8 cellular contexts compared by ENCODE assay signal in the genomic region with DNA sequence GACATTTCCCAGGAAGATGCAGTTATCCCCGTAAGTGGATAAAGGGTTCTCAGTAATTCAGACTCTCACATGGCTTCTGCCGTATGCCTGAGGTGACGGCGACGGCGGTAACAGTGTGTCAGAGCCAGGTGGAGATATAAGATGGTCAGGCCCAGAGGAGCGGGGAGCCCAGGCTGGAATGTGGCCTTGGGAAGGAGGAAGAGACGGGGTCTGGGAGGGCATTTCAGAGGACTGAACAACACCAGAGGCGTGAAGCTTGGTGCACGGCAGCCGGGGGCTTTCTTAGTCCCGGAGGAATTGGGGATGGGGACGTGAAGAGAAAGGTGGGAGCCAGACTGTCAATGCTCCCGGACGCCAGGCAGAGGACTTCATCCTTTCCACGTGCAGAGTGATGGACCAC. TPM values are rescaled to one million over a fixed set of nuclear protein-coding genes. Genes with fewer than 3 reads are reported as not detected.
A peak's percentile ranks its signal among the peaks of the same experiment; 100 is the strongest.
DNase-seq lines count a peak whose midpoint lies in the region; ATAC-seq and TF ChIP-seq lines count a peak whose summit lies in the region.

No MANE protein-coding gene starts in this region.

- peaks cover under 1% of the 10 kb centered on the region; the same call in 1 of the 2 replicates for H3K36me3 ChIP-seq in GM23248 (ENCODE audit: low read depth)
- H3K36me3 ChIP-seq in skeletal muscle satellite cell (ENCODE audit: insufficient read depth, low read length) = peaks cover 47% of the 10 kb centered on the region

- no peaks in the 10 kb centered on the region for H4K20me1 ChIP-seq in GM23248 (ENCODE audit: insufficient read depth)

- H3K27me3 ChIP-seq in GM23248 (replicated peaks; ENCODE audit: insufficient read depth) (no peaks in the 10 kb centered on the region), skeletal muscle satellite cell (ENCODE audit: control insufficient read depth, insufficient read depth, low read length) (no peaks in the 10 kb centered on the region)

- in situ Hi-C loops in GM23248 (cut with MboI) = no loop called here

- no peaks in the 10 kb centered on the region for H3K9me3 ChIP-seq in GM23248 (ENCODE audit: low read depth)
- no peaks in the 10 kb centered on the region for H3K9me3 ChIP-seq in skeletal muscle satellite cell (replicated peaks; ENCODE audit: low read length)

- TF ChIP-seq POLR2A in lower leg skin (IDR thresholded peaks at IDR 0.05) = no peak

- H3K4me3 ChIP-seq in GM23248 (peak overlapping the region; percentile 85), foreskin fibroblast (ENCODE audit: low read depth in 1 of 2, low read length in 2 of 2) (peak overlapping the region; percentile 93 to 97), skeletal muscle satellite cell (ENCODE audit: low read length) (peak overlapping the region; percentile 80), lower leg skin (ENCODE audit: low read depth, poor library complexity, severe bottlenecking) (no peak overlapping the region)

- 27 to 34% methylated on average over 16 of the region's 16 CpGs for WGBS in GM23248 (ENCODE audit: low coverage in 1 of 2, low lambda C conversion rate in 2 of 2, missing lambda C conversion rate in 2 of 2), 2 experiments
- WGBS in lower leg skin, 2 donors = 37 to 46% methylated on average over 16 of the region's 16 CpGs

- ATAC-seq in HG03457 (IDR thresholded peaks at IDR 0.05; ENCODE audit: unreplicated experiment) (no peak), HG03025 (IDR thresholded peaks at IDR 0.05; ENCODE audit: low FRiP score, unreplicated experiment) (no peak)

- no peak for TF ChIP-seq CTCF in VCaP (conservative IDR thresholded peaks at IDR 0.05)
- no peak for TF ChIP-seq CTCF in foreskin fibroblast (IDR thresholded peaks at IDR 0.05; ENCODE audit: low read depth, low read length)
- no peak for TF ChIP-seq CTCF in lower leg skin (IDR thresholded peaks at IDR 0.05)

- peaks cover 74% of the 10 kb centered on the region for H3K79me2 ChIP-seq in GM23248 (ENCODE audit: insufficient read depth)

- peak overlapping the region; percentile 89 for H3K9ac ChIP-seq in GM23248
- peak overlapping the region; percentile 86 for H3K9ac ChIP-seq in skeletal muscle satellite cell (ENCODE audit: low read depth, low read length)

- no peak overlapping the region for H2AFZ ChIP-seq in GM23248

- DNase-seq in GM23248 (peak; percentile 35), foreskin fibroblast (no peak), lower leg skin (ENCODE audit: low spot score in 2 of 2) (no peak), HuH-7 (ENCODE audit: low spot score) (no peak)

- H3K4me1 ChIP-seq in GM23248 (ENCODE audit: insufficient read depth) (peaks cover 11% of the 10 kb centered on the region), skeletal muscle satellite cell (ENCODE audit: control insufficient read depth, insufficient read depth, low read length) (peaks cover 30% of the 10 kb centered on the region)

- H3K4me2 ChIP-seq in GM23248 (ENCODE audit: unreplicated experiment) (peak overlapping the region; percentile 98), skeletal muscle satellite cell (ENCODE audit: low read length) (peak overlapping the region; percentile 95)

- no peaks in the 10 kb centered on the region for H3K9me2 ChIP-seq in GM23248 (ENCODE audit: insufficient read depth)

- no peaks in the 10 kb centered on the region for H3F3A ChIP-seq in GM23248 (ENCODE audit: insufficient read depth)

- intact Hi-C loops in lower leg skin (cut with DNase I; ENCODE audit: low total_unique reads) = no loop called here

- H3K27ac ChIP-seq in GM23248 (peak overlapping the region; percentile 39; the same call in 1 of the 2 replicates), VCaP (peak overlapping the region; percentile 93)

RNA-seq across cellular contexts. Expression of gene RER1, which starts 1.0 kb away (rescaled TPM):
- total RNA-seq in GM23248 (2014; rRNA removed; shearing (Covaris generic)) = 69.7 and 135 TPM in 2 replicates
- polyA plus RNA-seq in GM23248 (2016; fragmentation: Nextera tagmentation; extraction: Ambion mirVana) = 328 and 331 TPM in 2 replicates
- 110 and 134 TPM in 2 replicates for total RNA-seq in skeletal muscle satellite cell (2012; rRNA removed)
- total RNA-seq in lower leg skin = 100 to 1,000 TPM in 1 of 4 donors, 10 to 100 TPM in 3; 67.4 to 114 (median 70.7) TPM

RNA-seq across cellular contexts. Expression of gene MORN1, which starts 1.3 kb away (rescaled TPM):
- 6.3 and 8.8 TPM in 2 replicates for total RNA-seq in GM23248 (2014; rRNA removed; shearing (Covaris generic))
- 5.5 and 7.2 TPM in 2 replicates for polyA plus RNA-seq in GM23248 (2016; fragmentation: Nextera tagmentation; extraction: Ambion mirVana)
- 7.4 and 9.0 TPM in 2 replicates for total RNA-seq in skeletal muscle satellite cell (2012; rRNA removed)
- 1 to 10 TPM; 5.7 to 9.7 (median 7.1) TPM for total RNA-seq in lower leg skin

RNA-seq across cellular contexts. Expression of gene PEX10, which starts 19.7 kb away (rescaled TPM):
- total RNA-seq in GM23248 (2014; rRNA removed; shearing (Covaris generic)) = 51.3 and 59.1 TPM in 2 replicates
- 24.7 and 29.1 TPM in 2 replicates for polyA plus RNA-seq in GM23248 (2016; fragmentation: Nextera tagmentation; extraction: Ambion mirVana)
- total RNA-seq in skeletal muscle satellite cell (2012; rRNA removed) = 28.9 and 31.2 TPM in 2 replicates
- total RNA-seq in lower leg skin = 10 to 100 TPM; 18.3 to 35.9 (median 27.7) TPM
